ENCODE assay signal across 1 cellular context in genomic region chrX:154426916-154427792, GRCh38.
TF ChIP-seq lines count a peak whose summit lies in the region.

No MANE protein-coding gene starts in this region.

TF ChIP-seq in A549, 52 proteins besides CTCF, POLR2A, EP300 and RAD21 (continued from another document):
- TF ChIP-seq PBX3 (IDR thresholded peaks at IDR 0.05) (no peak), JUNB (IDR thresholded peaks at IDR 0.05) (no peak), FOXS1 (CRISPR knock-in tag; IDR thresholded peaks at IDR 0.05) (no peak), NR3C1 (IDR thresholded peaks at IDR 0.05) (no peak), CHD4 (IDR thresholded peaks at IDR 0.05; ENCODE audit: borderline replicate concordance) (no peak)
